ENCODE assay signal across 26 cellular contexts in genomic region chr2:70939847-70940580, GRCh38. TPM values are rescaled to one million over a fixed set of nuclear protein-coding genes. Genes with fewer than 3 reads are reported as not detected.
DNase-seq lines count a peak whose midpoint lies in the region; ATAC-seq and TF ChIP-seq lines count a peak whose summit lies in the region.
"Had no signal": no experiment of that assay in that cellular context is flagged by ENCODE, and none has a peak within 500 bp of the region (broad histone marks: within the 10 kb centered on the region; RNA-seq: fewer than 3 reads in every experiment).

No MANE protein-coding gene starts in this region.

- H3K4me1 ChIP-seq in endodermal cell (ENCODE audit: control insufficient read depth, insufficient read depth, low read length), result peaks cover 10% of the 10 kb centered on the region
- H3K4me1 ChIP-seq in osteoblast (ENCODE audit: insufficient read depth, low read length), result no peaks in the 10 kb centered on the region
- H3K4me1 ChIP-seq: body of pancreas, left lung, prostate gland had no signal

- no peaks in the 10 kb centered on the region for H3K79me2 ChIP-seq in osteoblast (ENCODE audit: insufficient read depth, low read length)

- no peak for TF ChIP-seq CTCF in endodermal cell (conservative IDR thresholded peaks at IDR 0.05)
- no peak for TF ChIP-seq CTCF in osteoblast (IDR thresholded peaks at IDR 0.05; ENCODE audit: extremely low read depth, low read depth, low read length)
- TF ChIP-seq CTCF in activated CD8-positive, alpha-beta T cell treated with anti-CD3 and anti-CD28 coated beads for 36 hours (IDR thresholded peaks at IDR 0.05), result no peak

- no peaks in the 10 kb centered on the region for H3K36me3 ChIP-seq in H7 (replicated peaks; ENCODE audit: control insufficient read depth, insufficient read depth, low read length)
- no peaks in the 10 kb centered on the region for H3K36me3 ChIP-seq in endodermal cell (ENCODE audit: control insufficient read depth, insufficient read depth, low read length)
- H3K36me3 ChIP-seq in osteoblast (ENCODE audit: insufficient read depth, low read length), result no peaks in the 10 kb centered on the region
- H3K36me3 ChIP-seq: left lung, neutrophil, prostate gland, upper lobe of left lung had no signal

- H3K27ac Mint-ChIP-seq in endodermal cell, result no peak overlapping the region
- H3K27ac Mint-ChIP-seq in activated CD8-positive, alpha-beta T cell treated with anti-CD3 and anti-CD28 coated beads for 36 hours, result no peak overlapping the region
- H3K27ac Mint-ChIP-seq: activated naive CD4-positive, alpha-beta T cell treated with anti-CD3 and anti-CD28 coated beads for 36 hours; memory B cell; stimulated activated memory B cell treated with anti-CD40 and anti-IgM and Interleukin-4, amounts not matched to agents 10 μg/mL and 1 μg/mL and 100 μg/mL, for 72 hours had no signal

- H3K4me3 ChIP-seq in H7 (ENCODE audit: insufficient read depth, low read depth, low read length), result no peak overlapping the region
- H3K4me3 ChIP-seq in endodermal cell (ENCODE audit: low read length), result no peak overlapping the region
- no peak overlapping the region for H3K4me3 ChIP-seq in osteoblast (ENCODE audit: insufficient read depth, low read length)
- H3K4me3 ChIP-seq: body of pancreas, left lung, prostate gland, upper lobe of left lung had no signal

- H3K9me3 ChIP-seq in endodermal cell (ENCODE audit: control insufficient read depth, low read length) (no peaks in the 10 kb centered on the region), osteoblast (ENCODE audit: low read depth, low read length) (no peaks in the 10 kb centered on the region)
- H3K9me3 ChIP-seq: body of pancreas, left lung, neutrophil, prostate gland, upper lobe of left lung had no signal

- 80 to 88% methylated on average over 9 to 10 of the region's 10 CpGs for WGBS in endodermal cell (ENCODE audit: insufficient coverage in 1 of 2, insufficient read length in 1 of 2), 2 experiments

- POLR2A ChIA-PET in activated CD8-positive, alpha-beta T cell treated with anti-CD3 and anti-CD28 coated beads for 36 hours (lab: Charles Lee), result interaction anchor here (1.3 kb wide), 1 partner anchor 70 kb away, joined by 3 read pairs; no protein-coding TSS in a partner anchor

- peaks cover 7% of the 10 kb centered on the region for H4K20me1 ChIP-seq in osteoblast (ENCODE audit: insufficient read depth, low read length)

- H3K27ac ChIP-seq in endodermal cell (ENCODE audit: low read depth, low read length) (no peak overlapping the region), osteoblast (ENCODE audit: low read depth, low read length) (no peak overlapping the region)
- H3K27ac ChIP-seq: body of pancreas, left lung, neutrophil, prostate gland, upper lobe of left lung had no signal

- H3K9me3 Mint-ChIP-seq in endodermal cell, result no peaks in the 10 kb centered on the region
- H3K9me3 Mint-ChIP-seq in activated CD8-positive, alpha-beta T cell treated with anti-CD3 and anti-CD28 coated beads for 36 hours, result no peaks in the 10 kb centered on the region
- H3K9me3 Mint-ChIP-seq: activated naive CD4-positive, alpha-beta T cell treated with anti-CD3 and anti-CD28 coated beads for 36 hours; memory B cell; stimulated activated memory B cell treated with anti-CD40 and anti-IgM and Interleukin-4, amounts not matched to agents 10 μg/mL and 1 μg/mL and 100 μg/mL, for 72 hours had no signal

- CTCF ChIA-PET in activated CD8-positive, alpha-beta T cell treated with anti-CD3 and anti-CD28 coated beads for 36 hours (lab: Charles Lee), result interaction anchor here (0.8 to 2.4 kb wide), 5 partner anchors 8 to 79 kb away, joined by 3 to 14 read pairs (median 5); no protein-coding TSS in a partner anchor

- intact Hi-C loops in activated CD8-positive, alpha-beta T cell treated with anti-CD3 and anti-CD28 coated beads for 36 hours (cut with micrococcal nuclease), result no loop called here

- H3K27me3 ChIP-seq in H7 (ENCODE audit: control insufficient read depth, insufficient read depth, low read length) (peaks cover 39% of the 10 kb centered on the region), endodermal cell (ENCODE audit: control insufficient read depth, insufficient read depth, low read length, poor library complexity, severe bottlenecking) (peaks cover 46% of the 10 kb centered on the region), osteoblast (ENCODE audit: insufficient read depth, low read length) (no peaks in the 10 kb centered on the region)
- H3K27me3 ChIP-seq: body of pancreas, upper lobe of left lung had no signal

- H3K4me2 ChIP-seq in osteoblast (ENCODE audit: insufficient read depth, low read length), result no peak overlapping the region

- no peak overlapping the region for H3K4me3 Mint-ChIP-seq in endodermal cell
- no peak overlapping the region for H3K4me3 Mint-ChIP-seq in activated CD8-positive, alpha-beta T cell treated with anti-CD3 and anti-CD28 coated beads for 36 hours
- H3K4me3 Mint-ChIP-seq: activated naive CD4-positive, alpha-beta T cell treated with anti-CD3 and anti-CD28 coated beads for 36 hours; memory B cell; stimulated activated memory B cell treated with anti-CD40 and anti-IgM and Interleukin-4, amounts not matched to agents 10 μg/mL and 1 μg/mL and 100 μg/mL, for 72 hours had no signal

- H2AFZ ChIP-seq in osteoblast (ENCODE audit: low read length), result no peak overlapping the region

- peaks cover 29% of the 10 kb centered on the region for H3K4me1 Mint-ChIP-seq in endodermal cell
- no peaks in the 10 kb centered on the region for H3K4me1 Mint-ChIP-seq in activated CD8-positive, alpha-beta T cell treated with anti-CD3 and anti-CD28 coated beads for 36 hours (ENCODE audit: low read depth)
- H3K4me1 Mint-ChIP-seq: memory B cell had no signal

- no peaks in the 10 kb centered on the region for H3K36me3 Mint-ChIP-seq in endodermal cell (ENCODE audit: low read depth)
- no peaks in the 10 kb centered on the region for H3K36me3 Mint-ChIP-seq in activated CD8-positive, alpha-beta T cell treated with anti-CD3 and anti-CD28 coated beads for 36 hours (ENCODE audit: low read depth)
- H3K36me3 Mint-ChIP-seq: memory B cell; stimulated activated memory B cell treated with anti-CD40 and anti-IgM and Interleukin-4, amounts not matched to agents 10 μg/mL and 1 μg/mL and 100 μg/mL, for 72 hours had no signal

- H3K9ac ChIP-seq in endodermal cell (ENCODE audit: extremely low read depth, low read length, poor library complexity, severe bottlenecking), result no peak overlapping the region

- ATAC-seq in GM21447 (IDR thresholded peaks at IDR 0.05; ENCODE audit: unreplicated experiment) (no peak), GM19351 (IDR thresholded peaks at IDR 0.05; ENCODE audit: unreplicated experiment) (no peak)
- ATAC-seq in activated CD8-positive, alpha-beta T cell treated with anti-CD3 and anti-CD28 coated beads for 36 hours, result no peak
- ATAC-seq: body of pancreas; left lung; Panc1; stimulated activated memory B cell treated with anti-CD40 and anti-IgM and Interleukin-4, amounts not matched to agents 10 μg/mL and 1 μg/mL and 100 μg/mL, for 72 hours had no signal

- peaks cover 72% of the 10 kb centered on the region for H3K27me3 Mint-ChIP-seq in endodermal cell (ENCODE audit: insufficient read depth)
- H3K27me3 Mint-ChIP-seq in activated CD8-positive, alpha-beta T cell treated with anti-CD3 and anti-CD28 coated beads for 36 hours, result peaks cover 10% of the 10 kb centered on the region

- DNase-seq in Daoy (ENCODE audit: low read depth), result peak; percentile 0
- DNase-seq in H7, result peak; percentile 42
- DNase-seq in endodermal cell, result peak; percentile 56
- DNase-seq in osteoblast (ENCODE audit: insufficient read length, low spot score, missing footprints), result peak; percentile 47
- DNase-seq in HuH-7 (ENCODE audit: low spot score), result no peak
- no peak for DNase-seq in activated CD8-positive, alpha-beta T cell treated with anti-CD3 and anti-CD28 coated beads for 36 hours
- DNase-seq: activated naive CD4-positive, alpha-beta T cell treated with anti-CD3 and anti-CD28 coated beads for 36 hours; body of pancreas; C1 segment of cervical spinal cord; cerebellar nuclear complex; hypothalamus; left lung; NCI-H146; NCI-H226; NCI-H69; Right ventricle myocardium superior; substantia nigra had no signal

RNA-seq across cellular contexts. Expression of gene ATP6V1B1, which starts 4.3 kb away (rescaled TPM):
- 0.40 TPM in 1 of 2 replicates, not detected in the other for total RNA-seq in Daoy (2014; rRNA removed; shearing (Covaris generic))
- 0.14 TPM in 1 of 2 replicates, not detected in the other for total RNA-seq in H7 (2014; rRNA removed; shearing (Covaris generic))
- total RNA-seq in endodermal cell (not detected), osteoblast (0.88 and 2.5 TPM in 2 replicates)
- polyA plus RNA-seq in endodermal cell (2013, experiment 1 of 2), result 1.1 TPM
- 0.79 TPM for polyA plus RNA-seq in endodermal cell (2013, experiment 2 of 2)
- total RNA-seq in activated CD8-positive, alpha-beta T cell treated with anti-CD3 and anti-CD28 coated beads for 36 hours, result not detected
- total RNA-seq: activated naive CD4-positive, alpha-beta T cell treated with anti-CD3 and anti-CD28 coated beads for 36 hours; T-helper 2 cell treated with Interferon-gamma antibody and Interleukin-4, amounts not matched to agents 100 ng/mL and 5 ng/mL, for 36 hours had no signal

RNA-seq across cellular contexts. Expression of gene ANKRD53, which starts 38.4 kb away (rescaled TPM):
- total RNA-seq in Daoy (2014; rRNA removed; shearing (Covaris generic)), result not detected in 2 replicates
- not detected in 2 replicates for total RNA-seq in H7 (2014; rRNA removed; shearing (Covaris generic))
- total RNA-seq in endodermal cell, result under 1 TPM; 0.24 to 0.97 TPM
- polyA plus RNA-seq in endodermal cell (2013, experiment 1 of 2), result 1.1 TPM
- polyA plus RNA-seq in endodermal cell (2013, experiment 2 of 2), result 0.62 TPM
- 0.88 and 1.1 TPM in 2 replicates for total RNA-seq in osteoblast
- not detected for total RNA-seq in activated CD8-positive, alpha-beta T cell treated with anti-CD3 and anti-CD28 coated beads for 36 hours
- total RNA-seq: T-helper 2 cell treated with Interferon-gamma antibody and Interleukin-4, amounts not matched to agents 100 ng/mL and 5 ng/mL, for 36 hours had no signal

RNA-seq across cellular contexts. Expression of gene VAX2, which starts 39.6 kb away (rescaled TPM):
- total RNA-seq in Daoy (2014; rRNA removed; shearing (Covaris generic)), result 2.3 and 4.8 TPM in 2 replicates
- total RNA-seq in H7 (2014; rRNA removed; shearing (Covaris generic)), result not detected in 2 replicates
- under 1 TPM; 0.24 to 0.40 TPM for total RNA-seq in endodermal cell
- 0.68 TPM for polyA plus RNA-seq in endodermal cell (2013, experiment 1 of 2)
- 0.58 TPM for polyA plus RNA-seq in endodermal cell (2013, experiment 2 of 2)
- 4.1 and 4.3 TPM in 2 replicates for total RNA-seq in osteoblast
- not detected for total RNA-seq in activated CD8-positive, alpha-beta T cell treated with anti-CD3 and anti-CD28 coated beads for 36 hours
- total RNA-seq: activated naive CD4-positive, alpha-beta T cell treated with anti-CD3 and anti-CD28 coated beads for 36 hours; T-helper 2 cell treated with Interferon-gamma antibody and Interleukin-4, amounts not matched to agents 100 ng/mL and 5 ng/mL, for 36 hours had no signal

RNA-seq across cellular contexts. Expression of gene TEX261, which starts 54.7 kb away (rescaled TPM):
- 22.3 and 23.9 TPM in 2 replicates for total RNA-seq in Daoy (2014; rRNA removed; shearing (Covaris generic))
- total RNA-seq in H7 (2014; rRNA removed; shearing (Covaris generic)), result 13.4 and 13.5 TPM in 2 replicates
- total RNA-seq in endodermal cell (10 to 100 TPM; 13.3 to 19.9 TPM), osteoblast (30.0 and 36.8 TPM in 2 replicates)
- polyA plus RNA-seq in endodermal cell (2013, experiment 1 of 2), result 33.6 TPM
- polyA plus RNA-seq in endodermal cell (2013, experiment 2 of 2), result 25.2 TPM
- 10 to 100 TPM; 38.8 to 39.9 TPM for total RNA-seq in activated CD8-positive, alpha-beta T cell treated with anti-CD3 and anti-CD28 coated beads for 36 hours

Comparison
In these comparisons a context has a peak if more than half of its experiments do, and no peak if none do; other contexts are left out.
1. DNase-seq: peak in Daoy (single experiment), H7 (single experiment), endodermal cell (single experiment) and osteoblast (single experiment); none in HuH-7 (single experiment) and activated CD8-positive, alpha-beta T cell treated with anti-CD3 and anti-CD28 coated beads for 36 hours (single experiment).